18 cellular contexts compared by ENCODE assay signal in genomic region chr2:54750040-54750439, GRCh38. TPM values are rescaled to one million over a fixed set of nuclear protein-coding genes. Genes with fewer than 3 reads are reported as not detected.
DNase-seq lines count a peak whose midpoint lies in the region; ATAC-seq and TF ChIP-seq lines count a peak whose summit lies in the region.
"Had no signal": no experiment of that assay in that cellular context is flagged by ENCODE, and none has a peak within 500 bp of the region (broad histone marks: within the 10 kb centered on the region; RNA-seq: fewer than 3 reads in every experiment).

No MANE protein-coding gene starts in this region.

- no peaks in the 10 kb centered on the region for H3K4me1 Mint-ChIP-seq in activated T-cell treated with anti-CD3 and anti-CD28 coated beads, Interleukin-2, amount 50 U/mL, for 24 hours (ENCODE audit: low read depth)
- H3K4me1 Mint-ChIP-seq: CD8-positive, alpha-beta memory T cell had no signal

- TF ChIP-seq CTCF in heart right ventricle (IDR thresholded peaks at IDR 0.05) (no peak), Panc1 (IDR thresholded peaks at IDR 0.05) (no peak), fibroblast of the aortic adventitia (IDR thresholded peaks at IDR 0.05; ENCODE audit: insufficient read depth, low read length) (no peak), sigmoid colon (IDR thresholded peaks at IDR 0.05) (no peak)

- H3K9me3 ChIP-seq in heart right ventricle (peaks cover 0 to 8% (median 0%) of the 10 kb centered on the region in 11 donors), Panc1 (ENCODE audit: control insufficient read depth, insufficient read depth, low read depth, low read length) (no peaks in the 10 kb centered on the region), sigmoid colon (no peaks in the 10 kb centered on the region)
- H3K9me3 ChIP-seq: SJSA1 had no signal

- in situ Hi-C loops in Panc1 (cut with HindIII; ENCODE audit: low pct_unique_long_range_greater_than_20kb, low sequenced_read_pairs), result no loop called here

- H3K27me3 Mint-ChIP-seq in activated T-cell treated with anti-CD3 and anti-CD28 coated beads, Interleukin-2, amount 50 U/mL, for 24 hours, result no peaks in the 10 kb centered on the region
- H3K27me3 Mint-ChIP-seq: CD8-positive, alpha-beta memory T cell; IgD-negative memory B cell had no signal

- TF ChIP-seq EP300 in sigmoid colon (IDR thresholded peaks at IDR 0.05), result no peak

- no peaks in the 10 kb centered on the region for H3K27me3 ChIP-seq in heart right ventricle
- H3K27me3 ChIP-seq in Panc1 (ENCODE audit: control insufficient read depth, insufficient read depth, low read length), result no peaks in the 10 kb centered on the region
- no peaks in the 10 kb centered on the region for H3K27me3 ChIP-seq in sigmoid colon
- H3K27me3 ChIP-seq: BLaER1 treated with 17β-estradiol and CSF1 and Interleukin-3, amounts not matched to agents 10 nM and 100 nM; SJSA1 had no signal

- H3K4me3 Mint-ChIP-seq in activated T-cell treated with anti-CD3 and anti-CD28 coated beads, Interleukin-2, amount 50 U/mL, for 24 hours, result no peak overlapping the region
- H3K4me3 Mint-ChIP-seq: CD8-positive, alpha-beta memory T cell; IgD-negative memory B cell had no signal

- no peak overlapping the region for H3K27ac Mint-ChIP-seq in activated T-cell treated with anti-CD3 and anti-CD28 coated beads, Interleukin-2, amount 50 U/mL, for 24 hours
- H3K27ac Mint-ChIP-seq: CD8-positive, alpha-beta memory T cell had no signal

- H3K4me1 ChIP-seq in heart right ventricle (no peaks in the 10 kb centered on the region), Panc1 (ENCODE audit: control insufficient read depth, insufficient read depth, low read length) (no peaks in the 10 kb centered on the region), sigmoid colon (no peaks in the 10 kb centered on the region)
- H3K4me1 ChIP-seq: BLaER1 treated with 17β-estradiol and CSF1 and Interleukin-3, amounts not matched to agents 10 nM and 100 nM; SJSA1 had no signal

- no peaks in the 10 kb centered on the region for H3K9me3 Mint-ChIP-seq in activated T-cell treated with anti-CD3 and anti-CD28 coated beads, Interleukin-2, amount 50 U/mL, for 24 hours
- H3K9me3 Mint-ChIP-seq: IgD-negative memory B cell had no signal

- DNase-seq in Right ventricle myocardium inferior (ENCODE audit: missing footprints), result peak; percentile 41
- no peak for DNase-seq in heart right ventricle
- DNase-seq in Panc1 (ENCODE audit: low read depth, low spot score), result no peak
- DNase-seq in fibroblast of the aortic adventitia (ENCODE audit: low read depth), result peak; percentile 39
- DNase-seq in stromal cell of bone marrow (ENCODE audit: low read depth), result peak; percentile 33
- DNase-seq in stimulated activated naive CD8-positive, alpha-beta T cell treated with anti-CD3 and anti-CD28 coated beads, Interleukin-15, Interleukin-2, amounts not matched to agents 100 U/mL and 50 U/mL, for 24 hours, result no peak
- no peak for DNase-seq in sigmoid colon
- DNase-seq in activated T-cell treated with anti-CD3 and anti-CD28 coated beads, Interleukin-2, amount 50 U/mL, for 24 hours, result no peak
- DNase-seq: CD8-positive, alpha-beta memory T cell; NCI-H1048; NCI-H1436 treated with DMSO at 0.1 percent for 48 hours; NCI-H2029 treated with DMSO at 0.1 percent for 48 hours; NCI-H2171 treated with DMSO at 0.1 percent for 48 hours; NCI-H82 had no signal

- CTCF ChIA-PET in Panc1 (lab: Charles Lee), result no interaction called here

- BruUV-seq in Panc1 (replicated peaks; lab: Mats Ljungman, UMichigan), result no TSS peak

- POLR2A ChIA-PET in Panc1 (lab: Charles Lee), result no interaction called here

- no peaks in the 10 kb centered on the region for H3K36me3 Mint-ChIP-seq in activated T-cell treated with anti-CD3 and anti-CD28 coated beads, Interleukin-2, amount 50 U/mL, for 24 hours (ENCODE audit: low read depth)
- H3K36me3 Mint-ChIP-seq: CD8-positive, alpha-beta memory T cell; IgD-negative memory B cell had no signal

- 89 to 92% methylated on average over 5 of the region's 5 CpGs for WGBS in heart right ventricle, 2 donors
- WGBS in sigmoid colon, 2 donors, result 87 to 93% methylated on average over 5 of the region's 5 CpGs

- no peak for TF ChIP-seq POLR2A in sigmoid colon (IDR thresholded peaks at IDR 0.05)

- H3K36me3 ChIP-seq in heart right ventricle (no peaks in the 10 kb centered on the region), Panc1 (ENCODE audit: control insufficient read depth, insufficient read depth, low read length) (no peaks in the 10 kb centered on the region), sigmoid colon (no peaks in the 10 kb centered on the region)
- H3K36me3 ChIP-seq: BLaER1 treated with 17β-estradiol and CSF1 and Interleukin-3, amounts not matched to agents 10 nM and 100 nM; SJSA1 had no signal

- intact Hi-C loops in Right ventricle myocardium inferior (cut with DNase I) (no loop called here), heart right ventricle (cut with DNase I) (no loop called here), Panc1 (cut with micrococcal nuclease; ENCODE audit: unreplicated experiment) (no loop called here), sigmoid colon (cut with DNase I) (no loop called here)

- H3K4me3 ChIP-seq in heart right ventricle (no peak overlapping the region), Panc1 (ENCODE audit: low read depth in 2 of 2, low read length in 2 of 2) (no peak overlapping the region), fibroblast of the aortic adventitia (ENCODE audit: low read depth, low read length) (no peak overlapping the region), sigmoid colon (no peak overlapping the region)
- H3K4me3 ChIP-seq: BLaER1 treated with 17β-estradiol and CSF1 and Interleukin-3, amounts not matched to agents 10 nM and 100 nM; SJSA1 had no signal

- no peak for ATAC-seq in Right ventricle myocardium inferior
- no peak for ATAC-seq in heart right ventricle
- ATAC-seq in Panc1, result 0 out of 2 replicates have a peak, but pooled peaks have one; percentile 58
- ATAC-seq in stimulated activated naive CD8-positive, alpha-beta T cell treated with anti-CD3 and anti-CD28 coated beads, Interleukin-15, Interleukin-2, amounts not matched to agents 100 U/mL and 50 U/mL, for 24 hours, result no peak

- H3K27ac ChIP-seq in heart right ventricle (no peak overlapping the region), Panc1 (ENCODE audit: low read length) (no peak overlapping the region), sigmoid colon (no peak overlapping the region)
- H3K27ac ChIP-seq: BLaER1 treated with 17β-estradiol and CSF1 and Interleukin-3, amounts not matched to agents 10 nM and 100 nM; RWPE1; SJSA1 had no signal

RNA-seq across cellular contexts. Expression of gene EML6, which starts 26.6 kb away (rescaled TPM):
- 0.16 TPM for total RNA-seq in Right ventricle myocardium inferior
- 1 to 10 TPM in 2 of 10 donors, under 1 TPM in 8; 0.12 to 1.5 (median 0.32) TPM for total RNA-seq in heart right ventricle
- under 1 TPM; 0.07 to 0.22 TPM for polyA plus RNA-seq in heart right ventricle
- total RNA-seq in Panc1 (2021; ENCODE audit: unreplicated experiment), result 6.3 TPM
- 6.5 TPM for polyA plus RNA-seq in Panc1 (2012; ENCODE audit: insufficient read length)
- 0.49 and 2.8 TPM in 2 replicates for total RNA-seq in fibroblast of the aortic adventitia (ENCODE audit: low replicate concordance)
- total RNA-seq in sigmoid colon, result 1 to 10 TPM in 3 of 4 donors, under 1 TPM in 1; 0.66 to 1.9 (median 1.2) TPM
- polyA plus RNA-seq in sigmoid colon, result 1 to 10 TPM in 2 of 3 donors, under 1 TPM in 1; 0.46 to 2.2 (median 1.2) TPM

Comparison
In these comparisons a context has a peak if more than half of its experiments do, and no peak if none do; other contexts are left out.
1. DNase-seq: peak in Right ventricle myocardium inferior (single experiment), fibroblast of the aortic adventitia (single experiment) and stromal cell of bone marrow (single experiment); none in heart right ventricle (0 of 2), Panc1 (single experiment), stimulated activated naive CD8-positive, alpha-beta T cell treated with anti-CD3 and anti-CD28 coated beads, Interleukin-15, Interleukin-2, amounts not matched to agents 100 U/mL and 50 U/mL, for 24 hours (single experiment), sigmoid colon (single experiment) and activated T-cell treated with anti-CD3 and anti-CD28 coated beads, Interleukin-2, amount 50 U/mL, for 24 hours (single experiment).